Comparison of ENCODE assay signal across 10 cellular contexts in genomic region chr10:106175760-106176377, GRCh38.
DNase-seq lines count a peak whose midpoint lies in the region; ATAC-seq and TF ChIP-seq lines count a peak whose summit lies in the region.
"Had no signal": no experiment of that assay in that cellular context is flagged by ENCODE, and none has a peak within 500 bp of the region (broad histone marks: within the 10 kb centered on the region; RNA-seq: fewer than 3 reads in every experiment).

No MANE protein-coding gene starts in this region.

- H3K27me3 Mint-ChIP-seq in CD4-positive, alpha-beta T cell = no peaks in the 10 kb centered on the region

- no peaks in the 10 kb centered on the region for H3K9me3 Mint-ChIP-seq in CD4-positive, alpha-beta T cell
- H3K9me3 Mint-ChIP-seq: activated naive CD4-positive, alpha-beta T cell treated with anti-CD3 and anti-CD28 coated beads, Interleukin-2, amount 50 U/mL, for 24 hours had no signal

- peak; percentile 91 for TF ChIP-seq RAD21 in liver (IDR thresholded peaks at IDR 0.05)

- H3K27ac ChIP-seq in C4-2B (no peak overlapping the region), liver (ENCODE audit: low read depth in 1 of 2, low read length in 2 of 2) (no peak overlapping the region)
- no peak overlapping the region for H3K27ac ChIP-seq in CD4-positive, alpha-beta T cell (ENCODE audit: low read depth, low read length)
- H3K27ac ChIP-seq: thoracic aorta had no signal

- intact Hi-C loops in CD4-positive, alpha-beta T cell (cut with DNase I, micrococcal nuclease) = no loop called here

- WGBS in liver = 49% methylated on average over 5 of the region's 5 CpGs

- ATAC-seq in HG02798 (IDR thresholded peaks at IDR 0.05; ENCODE audit: poor library complexity, unreplicated experiment) = peak; percentile 40
- ATAC-seq in GM21390 (IDR thresholded peaks at IDR 0.05; ENCODE audit: unreplicated experiment) = no peak
- no peak for ATAC-seq in CD4-positive, alpha-beta T cell (ENCODE audit: poor library complexity)

- H3K27me3 ChIP-seq in adipocyte (replicated peaks; ENCODE audit: control insufficient read depth, insufficient read depth, low read length) (no peaks in the 10 kb centered on the region), liver (ENCODE audit: control insufficient read depth in 4 of 4, insufficient read depth in 4 of 4, low read length in 3 of 4) (no peaks in the 10 kb centered on the region)
- H3K27me3 ChIP-seq in CD4-positive, alpha-beta T cell (ENCODE audit: control insufficient read depth, insufficient read depth, low read length) = no peaks in the 10 kb centered on the region

- H3K36me3 Mint-ChIP-seq in CD4-positive, alpha-beta T cell (ENCODE audit: low read depth) = no peaks in the 10 kb centered on the region
- H3K36me3 Mint-ChIP-seq: activated naive CD4-positive, alpha-beta T cell treated with anti-CD3 and anti-CD28 coated beads, Interleukin-2, amount 50 U/mL, for 24 hours had no signal

- no peaks in the 10 kb centered on the region for H3K9me3 ChIP-seq in adipocyte (ENCODE audit: control insufficient read depth, low read length)
- no peaks in the 10 kb centered on the region for H3K9me3 ChIP-seq in liver (ENCODE audit: control insufficient read depth in 4 of 4, low read length in 3 of 4)
- no peaks in the 10 kb centered on the region for H3K9me3 ChIP-seq in CD4-positive, alpha-beta T cell (ENCODE audit: control insufficient read depth, low read length)
- H3K9me3 ChIP-seq: thoracic aorta had no signal

- peaks cover under 1% of the 10 kb centered on the region for H3K4me1 ChIP-seq in adipocyte (ENCODE audit: control insufficient read depth, insufficient read depth, low read length)
- no peaks in the 10 kb centered on the region for H3K4me1 ChIP-seq in liver (ENCODE audit: control insufficient read depth in 4 of 4, insufficient read depth in 4 of 4, low read length in 3 of 4)

- H3K4me3 ChIP-seq in adipocyte (ENCODE audit: low read length) (no peak overlapping the region), liver (ENCODE audit: low read depth in 1 of 3, low read length in 3 of 3) (no peak overlapping the region)
- H3K4me3 ChIP-seq: thoracic aorta had no signal

- H3K4me3 Mint-ChIP-seq in CD4-positive, alpha-beta T cell = no peak overlapping the region
- H3K4me3 Mint-ChIP-seq: activated naive CD4-positive, alpha-beta T cell treated with anti-CD3 and anti-CD28 coated beads, Interleukin-2, amount 50 U/mL, for 24 hours had no signal

- H3K9ac ChIP-seq in adipocyte (ENCODE audit: low read length) = no peak overlapping the region
- no peak overlapping the region for H3K9ac ChIP-seq in liver (ENCODE audit: low read depth in 1 of 2, low read length in 2 of 2)

- DNase-seq in adipocyte (ENCODE audit: low read depth) = peak; percentile 58
- no peak for DNase-seq in foreskin melanocyte
- no peak for DNase-seq in effector CD4-positive, alpha-beta T cell
- no peak for DNase-seq in CD4-positive, alpha-beta T cell

- CTCF ChIA-PET in CD4-positive, alpha-beta T cell (lab: Charles Lee) = no interaction called here

- H3K36me3 ChIP-seq in adipocyte (ENCODE audit: control insufficient read depth, insufficient read depth, low read length, severe bottlenecking) (no peaks in the 10 kb centered on the region), liver (ENCODE audit: control insufficient read depth in 4 of 4, insufficient read depth in 3 of 4, low read depth in 1 of 4, low read length in 3 of 4) (no peaks in the 10 kb centered on the region)
- H3K36me3 ChIP-seq: thoracic aorta had no signal

- TF ChIP-seq CTCF in C4-2B (conservative IDR thresholded peaks at IDR 0.05) = peak; percentile 84
- TF ChIP-seq CTCF in liver (IDR thresholded peaks at IDR 0.05; ENCODE audit: low read depth, low read length, missing input control) = peak; percentile 66
- TF ChIP-seq CTCF in CD4-positive, alpha-beta T cell (IDR thresholded peaks at IDR 0.05) = no peak

- no peak overlapping the region for H3K27ac Mint-ChIP-seq in CD4-positive, alpha-beta T cell
- H3K27ac Mint-ChIP-seq: activated naive CD4-positive, alpha-beta T cell treated with anti-CD3 and anti-CD28 coated beads, Interleukin-2, amount 50 U/mL, for 24 hours had no signal

- POLR2A ChIA-PET in CD4-positive, alpha-beta T cell (lab: Charles Lee) = no interaction called here

- no peaks in the 10 kb centered on the region for H3K4me1 Mint-ChIP-seq in CD4-positive, alpha-beta T cell (ENCODE audit: low read depth)
- H3K4me1 Mint-ChIP-seq: activated naive CD4-positive, alpha-beta T cell treated with anti-CD3 and anti-CD28 coated beads, Interleukin-2, amount 50 U/mL, for 24 hours had no signal

TF ChIP-seq in liver, 16 proteins besides CTCF, POLR2A, EP300 and RAD21:
- TF ChIP-seq JUND (IDR thresholded peaks at IDR 0.05) (no peak), FOXA2 (IDR thresholded peaks at IDR 0.05) (no peak), RXRA (IDR thresholded peaks at IDR 0.05) (no peak), SP1 (IDR thresholded peaks at IDR 0.05) (no peak), GABPA (IDR thresholded peaks at IDR 0.05 in 1 of 2, conservative IDR thresholded peaks at IDR 0.05 in 1 of 2) (no peak), HNF4A (conservative IDR thresholded peaks at IDR 0.05) (no peak), EGR1 (IDR thresholded peaks at IDR 0.05; ENCODE audit: low read depth in 2 of 2) (no peak), HNF4G (IDR thresholded peaks at IDR 0.05) (no peak), YY1 (IDR thresholded peaks at IDR 0.05) (no peak), REST (IDR thresholded peaks at IDR 0.05) (no peak), MAX (IDR thresholded peaks at IDR 0.05) (no peak), ZBTB33 (IDR thresholded peaks at IDR 0.05) (no peak), FOXA1 (IDR thresholded peaks at IDR 0.05) (no peak)
